10 cellular contexts compared by ENCODE assay signal in the genomic region with DNA sequence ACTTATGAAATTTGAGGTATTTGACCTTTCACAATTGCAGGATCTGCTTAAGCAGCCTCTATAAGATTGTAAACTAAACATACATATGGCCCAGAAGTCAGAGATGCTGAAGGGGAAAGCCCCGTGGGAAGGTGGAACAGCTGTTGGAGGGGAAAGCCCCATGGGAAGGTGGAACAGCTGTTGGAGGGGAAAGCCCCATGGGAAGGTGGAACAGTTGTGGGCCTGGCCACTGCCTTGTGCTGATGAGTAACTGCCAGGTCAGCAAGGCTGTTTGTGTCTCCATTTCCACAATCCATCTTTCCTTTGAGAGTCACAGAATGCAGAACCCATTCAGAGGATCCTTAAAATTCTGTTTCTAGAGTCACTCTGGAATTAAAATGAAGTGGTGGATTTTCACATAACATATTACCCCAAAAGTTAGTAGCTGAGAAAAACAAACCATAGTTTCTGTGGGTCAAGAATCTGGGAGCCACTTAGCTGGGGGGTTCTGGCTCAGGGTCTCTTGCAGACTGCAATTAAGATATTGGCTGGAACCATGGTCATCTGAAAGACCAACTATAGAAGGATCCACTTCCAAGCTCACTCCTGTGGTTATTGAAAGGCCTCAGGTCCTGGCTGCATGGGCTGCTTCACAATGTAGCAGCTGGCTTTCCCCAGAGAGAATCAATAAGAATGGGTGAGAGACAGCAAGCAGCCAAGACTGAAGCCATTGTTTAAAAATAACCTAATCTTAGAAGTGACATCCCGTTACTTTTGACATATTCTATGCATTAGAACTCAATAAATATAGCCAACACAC.
A peak's percentile ranks its signal among the peaks of the same experiment; 100 is the strongest.
DNase-seq lines count a peak whose midpoint lies in the region; ATAC-seq and TF ChIP-seq lines count a peak whose summit lies in the region.
"Had no signal": no experiment of that assay in that cellular context is flagged by ENCODE, and none has a peak within 500 bp of the region (broad histone marks: within the 10 kb centered on the region; RNA-seq: fewer than 3 reads in every experiment).

No MANE protein-coding gene starts in this region.

- H3K4me3 ChIP-seq in MM.1S (ENCODE audit: low read length) = no peak overlapping the region

- H3K27me3 Mint-ChIP-seq in activated CD8-positive, alpha-beta T cell treated with anti-CD3 and anti-CD28 coated beads for 36 hours = peaks cover 2% of the 10 kb centered on the region
- H3K27me3 Mint-ChIP-seq in activated CD8-positive, alpha-beta T cell treated with anti-CD3 and anti-CD28 coated beads, Interleukin-2, amount 10 ng/mL, durations not matched to agents 7 days and 5 days (ENCODE audit: low read depth) = peaks cover 6% of the 10 kb centered on the region

- no peak for TF ChIP-seq CTCF in activated CD8-positive, alpha-beta T cell treated with anti-CD3 and anti-CD28 coated beads for 36 hours (IDR thresholded peaks at IDR 0.05)
- no peak for TF ChIP-seq CTCF in MM.1S (IDR thresholded peaks at IDR 0.05; ENCODE audit: low read length)

- H3K9me3 Mint-ChIP-seq in activated CD8-positive, alpha-beta T cell treated with anti-CD3 and anti-CD28 coated beads for 36 hours = no peaks in the 10 kb centered on the region
- no peaks in the 10 kb centered on the region for H3K9me3 Mint-ChIP-seq in activated CD8-positive, alpha-beta T cell treated with anti-CD3 and anti-CD28 coated beads, Interleukin-2, amount 10 ng/mL, durations not matched to agents 7 days and 5 days (ENCODE audit: insufficient read depth)
- H3K9me3 Mint-ChIP-seq: IgD-negative memory B cell had no signal

- no peak overlapping the region for H3K4me3 Mint-ChIP-seq in activated CD8-positive, alpha-beta T cell treated with anti-CD3 and anti-CD28 coated beads for 36 hours
- H3K4me3 Mint-ChIP-seq in activated CD8-positive, alpha-beta T cell treated with anti-CD3 and anti-CD28 coated beads, Interleukin-2, amount 10 ng/mL, durations not matched to agents 7 days and 5 days = no peak overlapping the region

- H3K27ac Mint-ChIP-seq in activated CD8-positive, alpha-beta T cell treated with anti-CD3 and anti-CD28 coated beads for 36 hours = no peak overlapping the region
- no peak overlapping the region for H3K27ac Mint-ChIP-seq in activated CD8-positive, alpha-beta T cell treated with anti-CD3 and anti-CD28 coated beads, Interleukin-2, amount 10 ng/mL, durations not matched to agents 7 days and 5 days
- H3K27ac Mint-ChIP-seq: IgD-negative memory B cell had no signal

- H3K36me3 Mint-ChIP-seq in activated CD8-positive, alpha-beta T cell treated with anti-CD3 and anti-CD28 coated beads for 36 hours (ENCODE audit: low read depth) = no peaks in the 10 kb centered on the region
- H3K36me3 Mint-ChIP-seq in activated CD8-positive, alpha-beta T cell treated with anti-CD3 and anti-CD28 coated beads, Interleukin-2, amount 10 ng/mL, durations not matched to agents 7 days and 5 days (ENCODE audit: low read depth) = no peaks in the 10 kb centered on the region
- H3K36me3 Mint-ChIP-seq: IgD-negative memory B cell had no signal

- CTCF ChIA-PET in activated CD8-positive, alpha-beta T cell treated with anti-CD3 and anti-CD28 coated beads for 36 hours (lab: Charles Lee) = no interaction called here
- CTCF ChIA-PET in activated CD8-positive, alpha-beta T cell treated with anti-CD3 and anti-CD28 coated beads, Interleukin-2, amount 10 ng/mL, durations not matched to agents 7 days and 5 days (lab: Charles Lee) = no interaction called here

- no peak overlapping the region for H3K9ac ChIP-seq in MM.1S (ENCODE audit: low read length)

- no peaks in the 10 kb centered on the region for H3K27me3 ChIP-seq in MM.1S (replicated peaks; ENCODE audit: insufficient read depth, low read length)
- H3K27me3 ChIP-seq: BE2C had no signal

- intact Hi-C loops in activated CD8-positive, alpha-beta T cell treated with anti-CD3 and anti-CD28 coated beads for 36 hours (cut with micrococcal nuclease) = no loop called here
- intact Hi-C loops in posterior vena cava (cut with DNase I) = no loop called here

- H3K79me2 ChIP-seq in MM.1S (ENCODE audit: low read length) = no peaks in the 10 kb centered on the region

- peak; percentile 52 for DNase-seq in activated CD8-positive, alpha-beta T cell treated with anti-CD3 and anti-CD28 coated beads for 36 hours
- DNase-seq in activated CD8-positive, alpha-beta T cell treated with anti-CD3 and anti-CD28 coated beads, Interleukin-2, amount 10 ng/mL, durations not matched to agents 7 days and 5 days = no peak
- DNase-seq in MM.1S (peak; percentile 39), cerebellar cortex (ENCODE audit: low spot score) (no peak), posterior vena cava (ENCODE audit: low spot score) (no peak)
- peak; percentile 22 to 38 for DNase-seq in stimulated activated CD4-positive, alpha-beta T cell treated with anti-CD3 and anti-CD28 coated beads, Interleukin-2, amount 100 ng/mL, for 24 hours
- DNase-seq in activated CD8-positive, alpha-beta memory T cell treated with anti-CD3 and anti-CD28 coated beads for 24 hours = no peak
- DNase-seq: BE2C had no signal

- H3K4me2 ChIP-seq in MM.1S (ENCODE audit: low read depth, low read length) = no peak overlapping the region

- peak; percentile 34 for ATAC-seq in activated CD8-positive, alpha-beta T cell treated with anti-CD3 and anti-CD28 coated beads for 36 hours
- ATAC-seq in activated CD8-positive, alpha-beta T cell treated with anti-CD3 and anti-CD28 coated beads, Interleukin-2, amount 10 ng/mL, durations not matched to agents 7 days and 5 days = no peak
- ATAC-seq in HG02571 (IDR thresholded peaks at IDR 0.05; ENCODE audit: unreplicated experiment) = peak; percentile 97

- no peaks in the 10 kb centered on the region for H3K4me1 Mint-ChIP-seq in activated CD8-positive, alpha-beta T cell treated with anti-CD3 and anti-CD28 coated beads for 36 hours (ENCODE audit: low read depth)
- no peaks in the 10 kb centered on the region for H3K4me1 Mint-ChIP-seq in activated CD8-positive, alpha-beta T cell treated with anti-CD3 and anti-CD28 coated beads, Interleukin-2, amount 10 ng/mL, durations not matched to agents 7 days and 5 days (ENCODE audit: low read depth)
- H3K4me1 Mint-ChIP-seq: IgD-negative memory B cell had no signal

- no peak overlapping the region for H3K27ac ChIP-seq in MM.1S (ENCODE audit: low read length)

- H3K9me3 ChIP-seq in MM.1S (replicated peaks; ENCODE audit: insufficient read depth, low read length) = no peaks in the 10 kb centered on the region
- H3K9me3 ChIP-seq: BE2C had no signal

- no peaks in the 10 kb centered on the region for H3F3A ChIP-seq in MM.1S (ENCODE audit: insufficient read depth, low read length)

- no peak overlapping the region for H2AFZ ChIP-seq in MM.1S (ENCODE audit: low read length)

- no peaks in the 10 kb centered on the region for H3K9me2 ChIP-seq in MM.1S (replicated peaks; ENCODE audit: insufficient read depth, low read length)

- POLR2A ChIA-PET in activated CD8-positive, alpha-beta T cell treated with anti-CD3 and anti-CD28 coated beads for 36 hours (lab: Charles Lee) = no interaction called here
- POLR2A ChIA-PET in activated CD8-positive, alpha-beta T cell treated with anti-CD3 and anti-CD28 coated beads, Interleukin-2, amount 10 ng/mL, durations not matched to agents 7 days and 5 days (lab: Charles Lee) = no interaction called here

- no peaks in the 10 kb centered on the region for H4K20me1 ChIP-seq in MM.1S (ENCODE audit: insufficient read depth, low read length)

- H3K36me3 ChIP-seq in MM.1S (replicated peaks; ENCODE audit: insufficient read depth, low read length) = no peaks in the 10 kb centered on the region
- H3K36me3 ChIP-seq: BE2C had no signal

- H3K4me1 ChIP-seq in MM.1S (ENCODE audit: low read length) = no peaks in the 10 kb centered on the region
- H3K4me1 ChIP-seq: BE2C had no signal

Comparison
In these comparisons a context has a peak if more than half of its experiments do, and no peak if none do; other contexts are left out.
1. DNase-seq: peak in activated CD8-positive, alpha-beta T cell treated with anti-CD3 and anti-CD28 coated beads for 36 hours (single experiment), MM.1S (single experiment) and stimulated activated CD4-positive, alpha-beta T cell treated with anti-CD3 and anti-CD28 coated beads, Interleukin-2, amount 100 ng/mL, for 24 hours (2 of 2); none in activated CD8-positive, alpha-beta T cell treated with anti-CD3 and anti-CD28 coated beads, Interleukin-2, amount 10 ng/mL, durations not matched to agents 7 days and 5 days (single experiment), cerebellar cortex (single experiment), activated CD8-positive, alpha-beta memory T cell treated with anti-CD3 and anti-CD28 coated beads for 24 hours (single experiment) and posterior vena cava (single experiment).